Comparison of ENCODE assay signal across 13 cellular contexts in the genomic region with DNA sequence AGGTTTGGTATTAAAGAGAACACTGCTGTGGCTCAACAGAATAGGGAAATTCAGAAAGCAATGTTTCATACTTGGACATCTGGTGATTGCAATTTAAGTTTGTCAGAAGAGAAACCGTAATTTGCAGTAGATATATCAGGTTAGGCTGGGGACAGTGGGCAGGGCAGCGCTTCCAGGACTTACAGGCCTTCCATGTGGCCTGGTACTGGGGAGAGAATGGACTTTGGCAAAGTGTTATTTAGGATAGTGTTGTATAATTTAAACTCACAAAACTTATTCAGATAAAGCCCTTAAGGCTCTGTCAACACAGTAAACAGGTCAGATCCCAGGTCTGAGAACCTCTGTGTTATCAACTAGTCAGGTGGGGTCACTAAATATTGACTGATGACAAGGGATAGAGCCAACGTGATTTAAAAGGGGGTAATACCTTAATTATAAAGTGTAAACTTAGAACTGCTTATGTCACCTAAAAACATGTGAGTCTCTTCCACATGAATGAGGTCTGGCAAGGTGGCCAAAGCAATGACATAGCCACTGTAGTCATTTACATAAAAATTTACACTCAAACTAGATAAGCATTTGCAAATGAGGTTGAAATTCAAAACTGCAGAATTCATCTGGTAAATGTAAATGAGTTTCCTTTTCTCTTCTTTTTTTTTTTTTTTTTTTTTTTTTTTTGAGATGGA.
DNase-seq lines count a peak whose midpoint lies in the region; ATAC-seq and TF ChIP-seq lines count a peak whose summit lies in the region.
"Had no signal": no experiment of that assay in that cellular context is flagged by ENCODE, and none has a peak within 500 bp of the region (broad histone marks: within the 10 kb centered on the region; RNA-seq: fewer than 3 reads in every experiment).

No MANE protein-coding gene starts in this region.

- H3K36me3 ChIP-seq in OCI-LY1 (ENCODE audit: insufficient read depth, low read length) (no peaks in the 10 kb centered on the region), spleen (peaks cover 0 to 22% (median 0%) of the 10 kb centered on the region in 6 donors), gastrocnemius medialis (no peaks in the 10 kb centered on the region)

- peak overlapping the region; percentile 47 for H3K4me2 ChIP-seq in OCI-LY1 (ENCODE audit: low read length)

- H3K4me3 ChIP-seq in OCI-LY1 (ENCODE audit: low read depth, low read length, poor library complexity, severe bottlenecking), result no peak overlapping the region
- peak overlapping the region in 2 of 8 donors; percentile 27 to 54 for H3K4me3 ChIP-seq in spleen
- no peak overlapping the region for H3K4me3 ChIP-seq in gastrocnemius medialis

- H3K9me2 ChIP-seq in OCI-LY1 (ENCODE audit: low read depth, low read length), result no peaks in the 10 kb centered on the region

- H3F3A ChIP-seq in OCI-LY1 (ENCODE audit: insufficient read depth, low read length), result peaks cover 11% of the 10 kb centered on the region

- WGBS in spleen, 5 donors, result 73 to 81% (median 77%) methylated on average over 3 of the region's 3 CpGs

- H3K4me1 ChIP-seq in OCI-LY1 (ENCODE audit: insufficient read depth, low read length, severe bottlenecking) (peaks cover 50% of the 10 kb centered on the region), spleen (peaks cover 0 to 60% (median 39%) of the 10 kb centered on the region in 6 donors), gastrocnemius medialis (no peaks in the 10 kb centered on the region)

- no peaks in the 10 kb centered on the region for H4K20me1 ChIP-seq in OCI-LY1 (ENCODE audit: insufficient read depth, low read length)

- TF ChIP-seq CTCF in OCI-LY1 (IDR thresholded peaks at IDR 0.05; ENCODE audit: low read length) (no peak), spleen (IDR thresholded peaks at IDR 0.05 in 8 of 11, conservative IDR thresholded peaks at IDR 0.05 in 3 of 11) (no peak), gastrocnemius medialis (IDR thresholded peaks at IDR 0.05 in 4 of 5, conservative IDR thresholded peaks at IDR 0.05 in 1 of 5) (no peak), omental fat pad (IDR thresholded peaks at IDR 0.05) (no peak)

- ATAC-seq in GM18520 (IDR thresholded peaks at IDR 0.05; ENCODE audit: unreplicated experiment), result peak; percentile 29
- peak; percentile 25 for ATAC-seq in HG02623 (IDR thresholded peaks at IDR 0.05; ENCODE audit: unreplicated experiment)
- ATAC-seq in gastrocnemius medialis, result no peak
- no peak for ATAC-seq in omental fat pad (ENCODE audit: low FRiP score)
- ATAC-seq: SK-N-SH treated with all-trans-retinoic acid at 6 μM for 48 hours had no signal

- no peaks in the 10 kb centered on the region; the same call in 1 of the 2 replicates for H3K27me3 ChIP-seq in OCI-LY1 (ENCODE audit: insufficient read depth, low read length)
- H3K27me3 ChIP-seq in spleen (replicated peaks in 1 of 7), result no peaks in the 10 kb centered on the region
- H3K27me3 ChIP-seq in gastrocnemius medialis, result no peaks in the 10 kb centered on the region

- H3K9ac ChIP-seq in OCI-LY1 (ENCODE audit: low read length), result no peak overlapping the region

- H3K79me2 ChIP-seq in OCI-LY1 (ENCODE audit: insufficient read depth, low read length), result no peaks in the 10 kb centered on the region

- TF ChIP-seq POLR2A in spleen (IDR thresholded peaks at IDR 0.05), result no peak
- no peak for TF ChIP-seq POLR2A in gastrocnemius medialis (IDR thresholded peaks at IDR 0.05)

- DNase-seq in spleen, result no peak
- no peak for DNase-seq in NCI-H2107 treated with DMSO at 0.1 percent for 48 hours (lab: John Stamatoyannopoulos, UW; ENCODE audit: unreplicated experiment)
- no peak for DNase-seq in gastrocnemius medialis
- DNase-seq in NCI-H1105 treated with DMSO at 0.1 percent for 48 hours (lab: John Stamatoyannopoulos, UW), result no peak
- no peak for DNase-seq in omental fat pad (ENCODE audit: low spot score)
- DNase-seq: activated CD4-positive, alpha-beta T cell treated with anti-CD3 and anti-CD28 coated beads, Interleukin-2, amount 50 U/mL, for 1 hour; HCEC 1CT; kidney glomerular epithelial cell; NCI-H82 had no signal

- no peak overlapping the region for H2AFZ ChIP-seq in OCI-LY1 (ENCODE audit: low read length)

- intact Hi-C loops in spleen (cut with DNase I; ENCODE audit: low total_unique reads), result no loop called here
- intact Hi-C loops in gastrocnemius medialis (cut with DNase I; ENCODE audit: low total_unique reads), result no loop called here

- H3K27ac ChIP-seq in OCI-LY1 (ENCODE audit: low read depth, low read length, poor library complexity, severe bottlenecking) (no peak overlapping the region), spleen (peak overlapping the region in 7 of 8 donors; percentile 4 to 86 (median 66)), gastrocnemius medialis (no peak overlapping the region)

- H3K9me3 ChIP-seq in OCI-LY1 (ENCODE audit: low read length) (no peaks in the 10 kb centered on the region), spleen (peaks cover 0 to 4% (median 0%) of the 10 kb centered on the region in 8 donors), gastrocnemius medialis (no peaks in the 10 kb centered on the region)

- in situ Hi-C loops in gastrocnemius medialis (cut with MboI; ENCODE audit: low sequenced_read_pairs in 4 of 4), result no loop called here

Comparison
In these comparisons a context has a peak if more than half of its experiments do, and no peak if none do; other contexts are left out.
1. ATAC-seq: peak in GM18520 (single experiment) and HG02623 (single experiment); none in gastrocnemius medialis (0 of 2) and omental fat pad (single experiment).
2. H3K27ac ChIP-seq: peak in spleen (7 of 8); none in OCI-LY1 (single experiment) and gastrocnemius medialis (0 of 4).